Comparison of ENCODE assay signal across 13 cellular contexts in the genomic region with DNA sequence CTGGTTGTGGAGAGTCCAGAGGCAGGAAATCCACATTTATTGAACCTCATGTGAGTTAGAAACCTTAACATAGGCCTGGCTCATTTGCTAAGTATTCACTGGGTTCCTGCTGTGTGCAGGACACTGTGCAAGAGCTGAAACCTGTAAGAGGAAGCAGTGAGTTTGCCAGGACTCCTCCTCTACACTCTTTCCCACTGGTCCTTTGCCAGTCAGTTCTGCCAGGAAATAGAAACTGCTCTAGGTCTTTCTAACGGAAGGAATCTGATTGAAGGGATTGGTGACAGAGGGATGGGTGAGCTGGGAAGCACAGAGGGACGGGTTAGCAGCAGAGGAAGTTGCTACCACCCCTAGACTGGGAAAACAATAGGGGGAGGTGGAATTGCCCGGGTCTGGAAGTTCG.
DNase-seq lines count a peak whose midpoint lies in the region; TF ChIP-seq lines count a peak whose summit lies in the region.
"Had no signal": no experiment of that assay in that cellular context is flagged by ENCODE, and none has a peak within 500 bp of the region (broad histone marks: within the 10 kb centered on the region; RNA-seq: fewer than 3 reads in every experiment).

No MANE protein-coding gene starts in this region.

- H2AK5ac ChIP-seq in mesenchymal stem cell (ENCODE audit: low read length, severe bottlenecking) = no peak overlapping the region

- WGBS in mesenchymal stem cell = 37% methylated on average over 4 of the region's 4 CpGs

- H3K14ac ChIP-seq in mesenchymal stem cell (ENCODE audit: low read length in 2 of 2) = no peak overlapping the region

- no peak for TF ChIP-seq CTCF in choroid plexus epithelial cell (conservative IDR thresholded peaks at IDR 0.05; ENCODE audit: low read depth, low read length)

- no peak overlapping the region for H3K4ac ChIP-seq in mesenchymal stem cell (ENCODE audit: low read depth in 1 of 2, low read length in 2 of 2)

- no peaks in the 10 kb centered on the region for H3K9me3 ChIP-seq in mesenchymal stem cell (ENCODE audit: control insufficient read depth, low read length)
- H3K9me3 ChIP-seq: prostate gland, testis had no signal

- H2AFZ ChIP-seq in mesenchymal stem cell (ENCODE audit: low read depth, low read length) = no peak overlapping the region

- H3K27me3 ChIP-seq in mesenchymal stem cell (ENCODE audit: control insufficient read depth in 1 of 2, insufficient read depth in 1 of 2, low read length in 2 of 2) = no peaks in the 10 kb centered on the region
- H3K27me3 ChIP-seq: testis had no signal

- peak overlapping the region; percentile 76 for H3K27ac ChIP-seq in mesenchymal stem cell (ENCODE audit: low read length, poor library complexity, severe bottlenecking)
- H3K27ac ChIP-seq: prostate gland, testis had no signal

- H2BK120ac ChIP-seq in mesenchymal stem cell (ENCODE audit: low read depth, low read length) = peak overlapping the region; percentile 22

- peak overlapping the region; percentile 25 for H3K4me2 ChIP-seq in mesenchymal stem cell (ENCODE audit: low read length, poor library complexity, severe bottlenecking)

- H2BK15ac ChIP-seq in mesenchymal stem cell (ENCODE audit: low read depth, poor library complexity, severe bottlenecking) = no peak overlapping the region

- H3K9ac ChIP-seq in mesenchymal stem cell (ENCODE audit: low read length) = peak overlapping the region; percentile 71

- H4K8ac ChIP-seq in mesenchymal stem cell (ENCODE audit: low read length) = no peak overlapping the region

- no peak overlapping the region for H2BK12ac ChIP-seq in mesenchymal stem cell (ENCODE audit: low read length in 2 of 2)

- peaks cover 12% of the 10 kb centered on the region for H3K4me1 ChIP-seq in mesenchymal stem cell (ENCODE audit: control insufficient read depth, insufficient read depth, low read depth, low read length)
- H3K4me1 ChIP-seq: prostate gland had no signal

- H3K18ac ChIP-seq in mesenchymal stem cell (ENCODE audit: low read depth in 1 of 2, low read length in 2 of 2) = peak overlapping the region in 1 of 2 experiments; percentile 37

- no peak overlapping the region for H3K23ac ChIP-seq in mesenchymal stem cell (ENCODE audit: low read length in 2 of 2)

- DNase-seq in Daoy (ENCODE audit: low read depth) (peak; percentile 55), MV-4-11 (lab: John Stamatoyannopoulos, UW) (peak; percentile 26), choroid plexus epithelial cell (ENCODE audit: low read depth) (peak; percentile 89), mesenchymal stem cell (peak; percentile 55), NCI-H146 treated with DMSO at 0.1 percent for 48 hours (lab: John Stamatoyannopoulos, UW; ENCODE audit: unreplicated experiment) (no peak), HPDE6-E6E7 (ENCODE audit: extremely low spot score) (no peak)
- no peak for DNase-seq in stimulated activated CD4-positive, alpha-beta T cell treated with anti-CD3 and anti-CD28 coated beads, Interleukin-15, amount 100 ng/mL, for 24 hours
- no peak for DNase-seq in stimulated activated CD4-positive, alpha-beta T cell treated with anti-CD3 and anti-CD28 coated beads, Interleukin-1b, Interleukin-23, amount 100 ng/mL, for 48 hours
- DNase-seq: COR-L47, T-helper 2 cell, testis had no signal

- no peaks in the 10 kb centered on the region for H3K36me3 ChIP-seq in mesenchymal stem cell (ENCODE audit: control insufficient read depth in 1 of 2, insufficient read depth in 2 of 2, low read depth in 1 of 2, low read length in 2 of 2)
- H3K36me3 ChIP-seq: prostate gland had no signal

- H4K91ac ChIP-seq in mesenchymal stem cell (ENCODE audit: low read length) = no peak overlapping the region

- H3K79me1 ChIP-seq in mesenchymal stem cell (replicated peaks; ENCODE audit: low read length, poor library complexity, severe bottlenecking) = no peaks in the 10 kb centered on the region

- H2BK5ac ChIP-seq in mesenchymal stem cell (ENCODE audit: low read depth, low read length, poor library complexity, severe bottlenecking) = no peak overlapping the region

- no peak overlapping the region for H3K4me3 ChIP-seq in choroid plexus epithelial cell (ENCODE audit: low read depth, low read length)
- peak overlapping the region in 1 of 2 experiments; percentile 17 for H3K4me3 ChIP-seq in mesenchymal stem cell (ENCODE audit: insufficient read depth in 1 of 2, low read depth in 1 of 2, low read length in 2 of 2)
- H3K4me3 ChIP-seq: lung, prostate gland, testis had no signal

Comparison
In these comparisons a context has a peak if more than half of its experiments do, and no peak if none do; other contexts are left out.
1. DNase-seq: peak in Daoy (single experiment), MV-4-11 (single experiment), choroid plexus epithelial cell (single experiment) and mesenchymal stem cell (single experiment); none in stimulated activated CD4-positive, alpha-beta T cell treated with anti-CD3 and anti-CD28 coated beads, Interleukin-15, amount 100 ng/mL, for 24 hours (single experiment), stimulated activated CD4-positive, alpha-beta T cell treated with anti-CD3 and anti-CD28 coated beads, Interleukin-1b, Interleukin-23, amount 100 ng/mL, for 48 hours (single experiment), NCI-H146 treated with DMSO at 0.1 percent for 48 hours (single experiment) and HPDE6-E6E7 (single experiment).